13 cellular contexts compared by ENCODE assay signal in the genomic region with DNA sequence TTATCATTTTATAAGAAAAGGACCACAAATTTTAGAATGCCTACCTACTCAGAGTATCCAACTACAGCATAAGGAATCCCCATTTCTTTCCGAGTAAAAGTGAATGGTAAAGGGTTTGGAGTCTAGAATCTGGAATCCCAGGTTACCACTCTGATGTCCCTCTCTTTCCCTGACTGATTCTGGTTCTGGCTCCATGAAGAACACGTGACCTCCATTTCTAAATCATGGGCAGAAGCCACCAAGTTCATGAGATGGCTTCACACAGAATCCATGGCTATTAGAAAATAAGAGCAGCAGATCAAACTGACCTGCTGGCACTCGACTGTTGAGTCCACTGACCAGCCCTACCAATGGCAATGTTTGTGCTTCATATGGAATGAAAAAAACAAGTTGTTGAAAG. TPM values are rescaled to one million over a fixed set of nuclear protein-coding genes. Genes with fewer than 3 reads are reported as not detected.
DNase-seq lines count a peak whose midpoint lies in the region; ATAC-seq and TF ChIP-seq lines count a peak whose summit lies in the region.
"Had no signal": no experiment of that assay in that cellular context is flagged by ENCODE, and none has a peak within 500 bp of the region (broad histone marks: within the 10 kb centered on the region; RNA-seq: fewer than 3 reads in every experiment).

No MANE protein-coding gene starts in this region.

- TF ChIP-seq CTCF in HFFc6 (IDR thresholded peaks at IDR 0.05), result no peak
- no peak for TF ChIP-seq CTCF in Peyer's patch (IDR thresholded peaks at IDR 0.05)
- no peak for TF ChIP-seq CTCF in left ventricle myocardium inferior (IDR thresholded peaks at IDR 0.05; ENCODE audit: borderline replicate concordance)
- no peak for TF ChIP-seq CTCF in GM23338 (conservative IDR thresholded peaks at IDR 0.05; ENCODE audit: low read depth in 2 of 2)

- no peaks in the 10 kb centered on the region for H3K27me3 ChIP-seq in Peyer's patch
- H3K27me3 ChIP-seq in left ventricle myocardium inferior (ENCODE audit: low read depth), result no peaks in the 10 kb centered on the region
- no peaks in the 10 kb centered on the region for H3K27me3 ChIP-seq in skeletal muscle satellite cell (ENCODE audit: control insufficient read depth, insufficient read depth, low read length)
- H3K27me3 ChIP-seq in GM23338 (ENCODE audit: insufficient read depth), result no peaks in the 10 kb centered on the region

- H2AFZ ChIP-seq in GM23338, result no peak overlapping the region

- H3K4me3 ChIP-seq in Peyer's patch (no peak overlapping the region), left ventricle myocardium inferior (no peak overlapping the region), skeletal muscle satellite cell (ENCODE audit: low read length) (no peak overlapping the region), GM23338 (no peak overlapping the region)

- peak overlapping the region; percentile 92 for H3K27ac Mint-ChIP-seq in HFFc6
- H3K27ac Mint-ChIP-seq in GM23338, result no peak overlapping the region
- H3K27ac Mint-ChIP-seq: stimulated activated naive CD8-positive, alpha-beta T cell treated with anti-CD3 and anti-CD28 coated beads, Interleukin-15, Interleukin-2, amounts not matched to agents 100 ng/mL and 50 ng/mL, for 24 hours had no signal

- H3K4me3 Mint-ChIP-seq in HFFc6, result no peak overlapping the region
- H3K4me3 Mint-ChIP-seq in GM23338, result no peak overlapping the region
- H3K4me3 Mint-ChIP-seq: stimulated activated naive CD8-positive, alpha-beta T cell treated with anti-CD3 and anti-CD28 coated beads, Interleukin-15, Interleukin-2, amounts not matched to agents 100 ng/mL and 50 ng/mL, for 24 hours had no signal

- intact Hi-C loops in left ventricle myocardium inferior (cut with micrococcal nuclease), result no loop called here

- no peaks in the 10 kb centered on the region for H3K9me2 ChIP-seq in GM23338 (ENCODE audit: insufficient read depth)

- H3K27ac ChIP-seq in Peyer's patch, result peak overlapping the region in 3 of 4 donors; percentile 38 to 85 (median 81)
- H3K27ac ChIP-seq in left ventricle myocardium inferior (replicated peaks), result peak overlapping the region; percentile 85
- no peak overlapping the region for H3K27ac ChIP-seq in GM23338 (ENCODE audit: low read depth)

- H3K4me1 ChIP-seq in Peyer's patch, result peaks cover 0 to 36% (median 4%) of the 10 kb centered on the region in 4 donors
- peaks cover 81% of the 10 kb centered on the region for H3K4me1 ChIP-seq in left ventricle myocardium inferior
- peaks cover 33% of the 10 kb centered on the region for H3K4me1 ChIP-seq in skeletal muscle satellite cell (ENCODE audit: control insufficient read depth, insufficient read depth, low read length)
- H3K4me1 ChIP-seq in GM23338 (ENCODE audit: insufficient read depth), result peaks cover 10% of the 10 kb centered on the region

- ATAC-seq in GM23338, result no peak
- no peak for ATAC-seq in HG03108 (IDR thresholded peaks at IDR 0.05; ENCODE audit: unreplicated experiment)
- no peak for ATAC-seq in esophagus mucosa

- peaks cover 51% of the 10 kb centered on the region for H3K79me2 ChIP-seq in GM23338 (replicated peaks; ENCODE audit: insufficient read depth)

- peaks cover 21% of the 10 kb centered on the region for H3K36me3 Mint-ChIP-seq in HFFc6 (ENCODE audit: low read depth)
- H3K36me3 Mint-ChIP-seq in GM23338 (ENCODE audit: low read depth), result peaks cover 24% of the 10 kb centered on the region

- H4K20me1 ChIP-seq in GM23338 (replicated peaks; ENCODE audit: insufficient read depth), result peaks cover 14% of the 10 kb centered on the region; the same call in 1 of the 2 replicates

- H3K9me3 Mint-ChIP-seq in HFFc6, result no peaks in the 10 kb centered on the region
- no peaks in the 10 kb centered on the region; the same call in 2 of the 3 replicates for H3K9me3 Mint-ChIP-seq in GM23338
- H3K9me3 Mint-ChIP-seq: stimulated activated naive CD8-positive, alpha-beta T cell treated with anti-CD3 and anti-CD28 coated beads, Interleukin-15, Interleukin-2, amounts not matched to agents 100 ng/mL and 50 ng/mL, for 24 hours had no signal

- H3K9ac ChIP-seq in skeletal muscle satellite cell (ENCODE audit: low read depth, low read length), result peak overlapping the region; percentile 63

- TF ChIP-seq POLR2A in Peyer's patch (IDR thresholded peaks at IDR 0.05), result no peak

- H3K4me1 Mint-ChIP-seq in HFFc6 (ENCODE audit: low read depth) (peaks cover 25% of the 10 kb centered on the region), GM23338 (peaks cover 31% of the 10 kb centered on the region)

- H3F3A ChIP-seq in GM23338 (replicated peaks; ENCODE audit: low read depth), result no peaks in the 10 kb centered on the region

- H3K4me2 ChIP-seq in skeletal muscle satellite cell (ENCODE audit: low read length) (no peak overlapping the region), GM23338 (no peak overlapping the region)

- H3K36me3 ChIP-seq in Peyer's patch (no peaks in the 10 kb centered on the region), left ventricle myocardium inferior (peaks cover 8% of the 10 kb centered on the region), skeletal muscle satellite cell (ENCODE audit: insufficient read depth, low read length) (peaks cover 6% of the 10 kb centered on the region), GM23338 (ENCODE audit: insufficient read depth) (no peaks in the 10 kb centered on the region)

- DNase-seq in HFFc6 (no peak), Peyer's patch (no peak), left ventricle myocardium inferior (no peak), GM23338 (ENCODE audit: low spot score) (no peak)
- no peak for DNase-seq in stimulated activated CD4-positive, alpha-beta T cell treated with anti-CD3 and anti-CD28 coated beads, Interleukin-15, amount 100 ng/mL, for 24 hours
- DNase-seq: activated CD4-positive, alpha-beta T cell treated with anti-CD3 and anti-CD28 coated beads, Interleukin-2, amount 50 U/mL, for 1 hour; activated effector memory CD4-positive, alpha-beta T cell treated with Interleukin-2 at 50 U/mL for 16 hours; GOT3; T-helper 1 cell had no signal

- H3K27me3 Mint-ChIP-seq in HFFc6 (ENCODE audit: insufficient read depth) (no peaks in the 10 kb centered on the region), GM23338 (ENCODE audit: insufficient read depth, low read depth, poor library complexity) (peaks cover 1% of the 10 kb centered on the region)
- H3K27me3 Mint-ChIP-seq: stimulated activated naive CD8-positive, alpha-beta T cell treated with anti-CD3 and anti-CD28 coated beads, Interleukin-15, Interleukin-2, amounts not matched to agents 100 ng/mL and 50 ng/mL, for 24 hours had no signal

- H3K9me3 ChIP-seq in Peyer's patch (no peaks in the 10 kb centered on the region), left ventricle myocardium inferior (replicated peaks) (no peaks in the 10 kb centered on the region), skeletal muscle satellite cell (replicated peaks; ENCODE audit: low read length) (no peaks in the 10 kb centered on the region)

TF ChIP-seq in GM23338, 12 proteins besides CTCF, POLR2A, EP300 and RAD21 (continues in another document):
- no peak for TF ChIP-seq EZH2phosphoT487 (IDR thresholded peaks at IDR 0.05; ENCODE audit: unreplicated experiment)

RNA-seq across cellular contexts. Expression of gene PFDN1, which starts 40.7 kb away (rescaled TPM):
- 10 to 100 TPM; 75.0 to 95.8 (median 89.0) TPM for total RNA-seq in HFFc6 (2021; fragmentation: NEBNext Ultra II Directional; extraction: Animal tissue kit (Norgen Biotek cat#: 25700))
- total RNA-seq in Peyer's patch (100 to 1,000 TPM in 2 of 4 donors, 10 to 100 TPM in 2; 90.6 to 142 (median 109) TPM), left ventricle myocardium inferior (68.7 TPM), esophagus mucosa (33.5 TPM)
- 64.4 and 70.6 TPM in 2 replicates for total RNA-seq in skeletal muscle satellite cell (2012; rRNA removed)
- 85.4 and 119 TPM in 2 replicates for total RNA-seq in GM23338 (2014; rRNA removed; shearing (Covaris generic))
- 256 and 279 TPM in 2 replicates for polyA plus RNA-seq in GM23338 (2016; fragmentation: Nextera tagmentation; extraction: Ambion mirVana)
